In genomic region chr12:31586703-31587102, GRCh38 we compare ENCODE assay signal across 19 cellular contexts. TPM values are rescaled to one million over a fixed set of nuclear protein-coding genes. Genes with fewer than 3 reads are reported as not detected.
DNase-seq lines count a peak whose midpoint lies in the region; ATAC-seq and TF ChIP-seq lines count a peak whose summit lies in the region.
"Had no signal": no experiment of that assay in that cellular context is flagged by ENCODE, and none has a peak within 500 bp of the region (broad histone marks: within the 10 kb centered on the region; RNA-seq: fewer than 3 reads in every experiment).

No MANE protein-coding gene starts in this region.

- TF ChIP-seq CTCF in GM12864 (IDR thresholded peaks at IDR 0.05; ENCODE audit: low read depth, low read length, missing control alignments) (no peak), OCI-LY7 (conservative IDR thresholded peaks at IDR 0.05; ENCODE audit: low read length) (no peak)

- H3K4me3 ChIP-seq in GM12864 (ENCODE audit: low read depth, low read length) = peak overlapping the region; percentile 23; the same call in 1 of the 2 replicates
- peak overlapping the region; percentile 49 for H3K4me3 ChIP-seq in OCI-LY7 (ENCODE audit: low read depth, low read length, poor library complexity, severe bottlenecking)
- H3K4me3 ChIP-seq: coronary artery, right atrium auricular region had no signal

- H2AFZ ChIP-seq in OCI-LY7 (ENCODE audit: low read length) = no peak overlapping the region

- peaks cover 47% of the 10 kb centered on the region for H3K36me3 ChIP-seq in OCI-LY7 (ENCODE audit: insufficient read depth, low read length)
- H3K36me3 ChIP-seq: right atrium auricular region had no signal

- H3K27ac ChIP-seq in OCI-LY7 (ENCODE audit: low read depth, low read length, poor library complexity, severe bottlenecking) = peak overlapping the region; percentile 66
- H3K27ac ChIP-seq: coronary artery, right atrium auricular region had no signal

- ATAC-seq in GM19035 (IDR thresholded peaks at IDR 0.05; ENCODE audit: unreplicated experiment) (peak; percentile 21), HG02870 (IDR thresholded peaks at IDR 0.05; ENCODE audit: unreplicated experiment) (peak; percentile 33)
- ATAC-seq: T-cell, WTC11 had no signal

- TSS peak; percentile 27 for BruUV-seq in OCI-LY7 (replicated peaks; lab: Mats Ljungman, UMichigan)

- CTCF ChIA-PET in OCI-LY7 (lab: Charles Lee; ENCODE audit: unreplicated experiment) = no interaction called here

- DNase-seq in GM12864 (ENCODE audit: low read depth) (peak; percentile 49), OCI-LY7 (ENCODE audit: low spot score) (peak; percentile 65), NCI-H226 (no peak), RPMI8226 (no peak), SW 1271 (lab: John Stamatoyannopoulos, UW) (no peak)
- DNase-seq in stimulated activated CD4-positive, alpha-beta T cell treated with anti-CD3 and anti-CD28 coated beads, Interleukin-1b, Interleukin-23, amount 100 ng/mL, for 48 hours = no peak
- DNase-seq: activated effector memory CD4-positive, alpha-beta T cell treated with anti-CD3 and anti-CD28 coated beads, Interleukin-2, amount 50 U/mL, for 16 hours; anterior cingulate cortex; immature natural killer cell; NCI-H1694; NCI-H510A treated with DMSO at 0.1 percent for 48 hours; stimulated activated CD8-positive, alpha-beta memory T cell treated with anti-CD3 and anti-CD28 coated beads, Interleukin-4, amount 100 ng/mL, for 48 hours; T-cell; trophoblast cell had no signal

- H3K79me2 ChIP-seq in OCI-LY7 (ENCODE audit: insufficient read depth, low read depth, low read length) = peaks cover 86% of the 10 kb centered on the region

- H3K4me2 ChIP-seq in OCI-LY7 (ENCODE audit: low read length) = peak overlapping the region; percentile 80

- intact Hi-C loops in OCI-LY7 (cut with micrococcal nuclease; ENCODE audit: unreplicated experiment) = loop anchor here (5.0 kb wide), 1 partner anchor 264 kb away; no protein-coding TSS in a partner anchor

- POLR2A ChIA-PET in OCI-LY7 (lab: Charles Lee) = interaction anchor here (0.9 to 4.0 kb wide), 9 partner anchors 9 to 182 kb away, joined by 3 to 42 read pairs (median 3); no protein-coding TSS in a partner anchor

- peaks cover 56% of the 10 kb centered on the region for H3K4me1 ChIP-seq in OCI-LY7 (ENCODE audit: insufficient read depth, low read length, poor library complexity, severe bottlenecking)

- H3K9me2 ChIP-seq in OCI-LY7 (ENCODE audit: insufficient read depth, low read length) = no peaks in the 10 kb centered on the region

- no peaks in the 10 kb centered on the region for H4K20me1 ChIP-seq in OCI-LY7 (ENCODE audit: insufficient read depth, low read length)

- H3K9me3 ChIP-seq in OCI-LY7 (ENCODE audit: low read length) = peaks cover 28% of the 10 kb centered on the region; the same call in 1 of the 2 replicates
- H3K9me3 ChIP-seq: right atrium auricular region had no signal

RNA-seq across cellular contexts. Expression of gene DENND5B, which starts 4.2 kb away (rescaled TPM):
- total RNA-seq in OCI-LY7 (2014; rRNA removed; shearing (Covaris generic)) = 16.7 and 23.1 TPM in 2 replicates
- total RNA-seq in OCI-LY7 (2022) = 36.4 and 38.9 TPM in 2 replicates

Comparison
In these comparisons a context has a peak if more than half of its experiments do, and no peak if none do; other contexts are left out.
1. DNase-seq: peak in GM12864 (single experiment) and OCI-LY7 (single experiment); none in stimulated activated CD4-positive, alpha-beta T cell treated with anti-CD3 and anti-CD28 coated beads, Interleukin-1b, Interleukin-23, amount 100 ng/mL, for 48 hours (single experiment), NCI-H226 (single experiment), RPMI8226 (single experiment) and SW 1271 (0 of 2).